ENCODE assay signal across 12 cellular contexts in genomic region chr7:371779-372545, GRCh38.
A peak's percentile ranks its signal among the peaks of the same experiment; 100 is the strongest.
DNase-seq lines count a peak whose midpoint lies in the region; ATAC-seq, FAIRE-seq and TF ChIP-seq lines count a peak whose summit lies in the region.
"Had no signal": no experiment of that assay in that cellular context is flagged by ENCODE, and none has a peak within 500 bp of the region (broad histone marks: within the 10 kb centered on the region; RNA-seq: fewer than 3 reads in every experiment).

No MANE protein-coding gene starts in this region.

- no peak overlapping the region for H4K91ac ChIP-seq in H1 (replicated peaks; ENCODE audit: insufficient read length, low read length)

- TF ChIP-seq EP300 in H1 (IDR thresholded peaks at IDR 0.05; ENCODE audit: borderline replicate concordance in 1 of 2, low read depth in 2 of 2, low read length in 2 of 2) (no peak), ovary (IDR thresholded peaks at IDR 0.05) (no peak)

- H3K4me2 ChIP-seq in GM23248 (ENCODE audit: unreplicated experiment), result no peak overlapping the region
- H3K4me2 ChIP-seq in H1 (ENCODE audit: insufficient read depth in 1 of 2, low read depth in 2 of 2, low read length in 2 of 2), result no peak overlapping the region

- no peaks in the 10 kb centered on the region for H3K79me1 ChIP-seq in H1 (ENCODE audit: low read depth, low read length)

- H3K9me2 ChIP-seq in GM23248 (ENCODE audit: insufficient read depth), result no peaks in the 10 kb centered on the region

- H3K27me3 ChIP-seq in BE2C, result peaks cover 6% of the 10 kb centered on the region; the same call in 1 of the 2 replicates
- H3K27me3 ChIP-seq in GM23248 (replicated peaks; ENCODE audit: insufficient read depth), result peaks cover 19% of the 10 kb centered on the region
- no peaks in the 10 kb centered on the region; a peak in 2 of 7 replicates for H3K27me3 ChIP-seq in H1 (replicated peaks in 1 of 4; ENCODE audit: control insufficient read depth in 3 of 4, extremely low read depth in 1 of 4, insufficient read depth in 3 of 4, low read length in 3 of 4)
- no peaks in the 10 kb centered on the region for H3K27me3 ChIP-seq in ovary

- H3F3A ChIP-seq in GM23248 (ENCODE audit: insufficient read depth), result no peaks in the 10 kb centered on the region

- H3K4me1 ChIP-seq in BE2C (no peaks in the 10 kb centered on the region), GM23248 (ENCODE audit: insufficient read depth) (no peaks in the 10 kb centered on the region), H1 (replicated peaks in 1 of 4; ENCODE audit: control insufficient read depth in 3 of 4, insufficient read depth in 4 of 4, low read length in 3 of 4) (peaks cover 0 to 15% (median 5%) of the 10 kb centered on the region in 4 experiments; a peak in 4 of 7 replicates), ovary (ENCODE audit: insufficient read depth) (no peaks in the 10 kb centered on the region)

- no peak overlapping the region for H3K23ac ChIP-seq in H1 (ENCODE audit: insufficient read length)

- H3K9me3 ChIP-seq in BE2C, result no peaks in the 10 kb centered on the region
- H3K9me3 ChIP-seq in GM23248 (ENCODE audit: low read depth), result no peaks in the 10 kb centered on the region
- H3K9me3 ChIP-seq in H1 (ENCODE audit: insufficient read depth in 2 of 2, low read depth in 1 of 2, low read length in 1 of 2), result no peaks in the 10 kb centered on the region
- H3K9me3 ChIP-seq in ovary, result no peaks in the 10 kb centered on the region

- no peaks in the 10 kb centered on the region for H3K79me2 ChIP-seq in GM23248 (ENCODE audit: insufficient read depth)
- no peaks in the 10 kb centered on the region for H3K79me2 ChIP-seq in H1 (ENCODE audit: control insufficient read depth in 1 of 2, insufficient read depth in 2 of 2, low read length in 2 of 2)

- no peak for ATAC-seq in GM18502 (IDR thresholded peaks at IDR 0.05; ENCODE audit: poor library complexity, unreplicated experiment)
- ATAC-seq in GM21390 (IDR thresholded peaks at IDR 0.05; ENCODE audit: unreplicated experiment), result no peak

- no peak overlapping the region for H3K18ac ChIP-seq in H1 (ENCODE audit: extremely low read depth, low read length)

- no peak overlapping the region for H2BK20ac ChIP-seq in H1 (ENCODE audit: low read length)

- POLR2A ChIA-PET in H1 (lab: Charles Lee; ENCODE audit: partially characterized antibody), result no interaction called here

- H4K8ac ChIP-seq in H1 (ENCODE audit: extremely low read depth, insufficient read depth, low read length), result no peak overlapping the region

- H2AFZ ChIP-seq in GM23248 (no peak overlapping the region), H1 (ENCODE audit: low read length) (no peak overlapping the region)

- H2AK5ac ChIP-seq in H1 (ENCODE audit: low read depth, low read length), result no peak overlapping the region

- H2BK5ac ChIP-seq in H1 (ENCODE audit: low read depth, low read length), result peak overlapping the region; percentile 24; the same call in 1 of the 2 replicates

- H3K14ac ChIP-seq in H1 (ENCODE audit: insufficient read length), result no peak overlapping the region

- no peak overlapping the region for H4K5ac ChIP-seq in H1 (ENCODE audit: insufficient read length, low read depth, low read length)

- FAIRE-seq in H1 (lab: Jason Lieb, UNC), result no peak

- in situ Hi-C loops in GM23248 (cut with MboI), result no loop called here

- H3K56ac ChIP-seq in H1 (replicated peaks; ENCODE audit: insufficient read length, low read depth, low read length), result no peak overlapping the region

- no peak for TF ChIP-seq POLR2A in H1 (IDR thresholded peaks at IDR 0.05; ENCODE audit: control extremely low read depth in 1 of 2, low read depth in 2 of 2, low read length in 2 of 2)
- no peak for TF ChIP-seq POLR2A in ovary (IDR thresholded peaks at IDR 0.05)

- 0 out of 2 replicates have a peak overlapping the region, but pooled peaks have one; percentile 46 for H2BK15ac ChIP-seq in H1 (ENCODE audit: low read length)

- no peak overlapping the region for H2BK120ac ChIP-seq in H1 (replicated peaks; ENCODE audit: low read depth, low read length)

- intact Hi-C loops in ovary (cut with DNase I), result no loop called here

- CTCF ChIA-PET in H1 (lab: Charles Lee; ENCODE audit: partially characterized antibody), result interaction anchor here (0.7 to 1.5 kb wide), 3 partner anchors 39 to 281 kb away, joined by 3 read pairs; no protein-coding TSS in a partner anchor

- 86 to 89% methylated on average over 42 to 43 of the region's 43 CpGs for WGBS in GM23248 (ENCODE audit: low coverage in 1 of 2, low lambda C conversion rate in 2 of 2, missing lambda C conversion rate in 2 of 2), 2 experiments
- 94% methylated on average over 41 of the region's 43 CpGs; no CpG with 5 or more reads in 1 of the 2 experiments for WGBS in H1 (ENCODE audit: extremely low coverage in 1 of 2, insufficient coverage in 1 of 2, insufficient read length in 1 of 2, insufficient replicate concordance in 2 of 2, low coverage in 1 of 2, low lambda C conversion rate in 2 of 2, missing lambda C conversion rate in 1 of 2), 2 experiments
- 91 to 96% (median 91%) methylated on average over 35 to 43 of the region's 43 CpGs for WGBS in ovary, 3 donors

- H3K27ac ChIP-seq in GM23248, result no peak overlapping the region
- H3K27ac ChIP-seq in H1 (ENCODE audit: low read depth, low read length), result no peak overlapping the region
- H3K27ac ChIP-seq in ovary, result no peak overlapping the region
- H3K27ac ChIP-seq: epithelial cell of prostate, SK-N-MC had no signal

- H3K9ac ChIP-seq in GM23248 (no peak overlapping the region), H1 (replicated peaks in 1 of 4; ENCODE audit: extremely low read depth in 1 of 4, low read depth in 3 of 4, low read length in 3 of 4) (no peak overlapping the region)

- no peak for TF ChIP-seq RAD21 in H1 (IDR thresholded peaks at IDR 0.05 in 1 of 2, conservative IDR thresholded peaks at IDR 0.05 in 1 of 2; ENCODE audit: low read depth in 2 of 2, low read length in 2 of 2)

- DNase-seq in BE2C, result peak; percentile 17
- DNase-seq in GM23248, result peak; percentile 16
- DNase-seq in H1 (ENCODE audit: low read depth in 1 of 2, low spot score in 2 of 2), result peak in 1 of 2 experiments; percentile 39
- DNase-seq in ovary, result peak in 3 of 5 donors; percentile 10 to 30 (median 11)
- no peak for DNase-seq in AML-193 (lab: John Stamatoyannopoulos, UW)
- DNase-seq: NCI-H774; stimulated activated CD4-positive, alpha-beta T cell treated with anti-CD3 and anti-CD28 coated beads, Interleukin-4, amount 100 ng/mL, for 24 hours; stimulated activated naive CD4-positive, alpha-beta T cell treated with Interleukin-2 at 50 U/mL for 16 hours had no signal

- H3K4me3 ChIP-seq in BE2C (ENCODE audit: low read depth, low read length) (no peak overlapping the region), GM23248 (no peak overlapping the region), H1 (ENCODE audit: extremely low read depth in 1 of 4, insufficient read depth in 2 of 4, low read depth in 3 of 4, low read length in 4 of 4) (no peak overlapping the region), ovary (no peak overlapping the region)
- H3K4me3 ChIP-seq: SK-N-MC had no signal

- H3K23me2 ChIP-seq in H1 (ENCODE audit: low read depth, low read length), result no peaks in the 10 kb centered on the region; the same call in 1 of the 2 replicates

- no peak overlapping the region for H3K4ac ChIP-seq in H1 (replicated peaks; ENCODE audit: insufficient read length, low read depth, low read length)

- H4K20me1 ChIP-seq in GM23248 (ENCODE audit: insufficient read depth), result no peaks in the 10 kb centered on the region
- H4K20me1 ChIP-seq in H1 (replicated peaks in 1 of 2; ENCODE audit: control insufficient read depth in 1 of 2, insufficient read depth in 2 of 2, low read length in 2 of 2), result no peaks in the 10 kb centered on the region

- TF ChIP-seq CTCF in BE2C (IDR thresholded peaks at IDR 0.05; ENCODE audit: low read depth, low read length), result no peak
- TF ChIP-seq CTCF in H1 (IDR thresholded peaks at IDR 0.05; ENCODE audit: control extremely low read depth in 1 of 3, insufficient read depth in 1 of 3, low read depth in 1 of 3, low read length in 3 of 3), result no peak
- TF ChIP-seq CTCF in ovary (IDR thresholded peaks at IDR 0.05), result no peak

- H3K36me3 ChIP-seq in BE2C (no peaks in the 10 kb centered on the region), GM23248 (ENCODE audit: low read depth) (no peaks in the 10 kb centered on the region), H1 (ENCODE audit: control insufficient read depth in 2 of 4, insufficient read depth in 4 of 4, low read length in 3 of 4) (no peaks in the 10 kb centered on the region), ovary (no peaks in the 10 kb centered on the region)

- peak overlapping the region; percentile 75; the same call in 1 of the 2 replicates for H2BK12ac ChIP-seq in H1 (ENCODE audit: low read depth, low read length)

TF ChIP-seq in H1, 55 proteins besides CTCF, POLR2A, EP300 and RAD21 (continues in another document):
- TF ChIP-seq USF2 (IDR thresholded peaks at IDR 0.05; ENCODE audit: low read length), result no peak

Comparison
In these comparisons a context has a peak if more than half of its experiments do, and no peak if none do; other contexts are left out.
1. DNase-seq: peak in BE2C (single experiment), GM23248 (single experiment) and ovary (3 of 5); none in AML-193 (0 of 2).